In genomic region chr5:84215521-84215920, GRCh38 we compare ENCODE assay signal across 22 cellular contexts.
DNase-seq lines count a peak whose midpoint lies in the region; ATAC-seq, FAIRE-seq and TF ChIP-seq lines count a peak whose summit lies in the region.
"Had no signal": no experiment of that assay in that cellular context is flagged by ENCODE, and none has a peak within 500 bp of the region (broad histone marks: within the 10 kb centered on the region; RNA-seq: fewer than 3 reads in every experiment).

No MANE protein-coding gene starts in this region.

- no peaks in the 10 kb centered on the region for H4K20me1 ChIP-seq in keratinocyte (ENCODE audit: control insufficient read depth, extremely low read depth, insufficient read depth, low read length)
- H4K20me1 ChIP-seq: BLaER1 had no signal

- no peak for TF ChIP-seq POLR2A in breast epithelium (IDR thresholded peaks at IDR 0.05)
- no peak for TF ChIP-seq POLR2A in adrenal gland (IDR thresholded peaks at IDR 0.05)

- H3K27ac Mint-ChIP-seq in MCF 10A (ENCODE audit: low read depth, unreplicated experiment) = no peak overlapping the region
- H3K27ac Mint-ChIP-seq: CD4-positive, alpha-beta memory T cell; IgD-negative memory B cell had no signal

- no peaks in the 10 kb centered on the region for H3K9me3 ChIP-seq in breast epithelium
- no peaks in the 10 kb centered on the region for H3K9me3 ChIP-seq in keratinocyte (ENCODE audit: control insufficient read depth, low read depth, low read length)
- H3K9me3 ChIP-seq in adrenal gland (replicated peaks in 1 of 3) = no peaks in the 10 kb centered on the region
- H3K9me3 ChIP-seq: A549, BLaER1 had no signal

- H3K9ac ChIP-seq in keratinocyte (ENCODE audit: control insufficient read depth, extremely low read depth, insufficient read depth, low read length) = no peak overlapping the region
- H3K9ac ChIP-seq: BLaER1 had no signal

- intact Hi-C loops in MCF 10A (cut with micrococcal nuclease) (no loop called here), breast epithelium (cut with DNase I; ENCODE audit: low total_unique reads) (no loop called here), adrenal gland (cut with DNase I) (no loop called here)

- H3K4me1 Mint-ChIP-seq in MCF 10A (ENCODE audit: insufficient read depth, unreplicated experiment) = no peaks in the 10 kb centered on the region
- H3K4me1 Mint-ChIP-seq: CD14-positive monocyte; CD4-positive, alpha-beta memory T cell; H9; IgD-negative memory B cell had no signal

- DNase-seq in MCF 10A (ENCODE audit: unreplicated experiment) (peak; percentile 22), breast epithelium (ENCODE audit: low spot score in 2 of 2) (no peak), epithelial cell of esophagus (ENCODE audit: low read depth) (peak; percentile 91), keratinocyte (ENCODE audit: low read depth, low spot score) (peak; percentile 44), Ammon's horn (ENCODE audit: low spot score) (no peak), adrenal gland (no peak)
- DNase-seq: AML-193; Calu3; CD4-positive, alpha-beta memory T cell; DND-41; EL; H9 had no signal

- H3K79me2 ChIP-seq in keratinocyte (ENCODE audit: control insufficient read depth, insufficient read depth, low read length) = no peaks in the 10 kb centered on the region

- H3K4me3 Mint-ChIP-seq in MCF 10A (ENCODE audit: unreplicated experiment) = no peak overlapping the region
- H3K4me3 Mint-ChIP-seq: CD14-positive monocyte; CD4-positive, alpha-beta memory T cell; H9; IgD-negative memory B cell had no signal

- dilution Hi-C loops in keratinocyte (cut with MboI; ENCODE audit: extremely low pct_ligation_motif_present, low sequenced_read_pairs) = no loop called here

- peaks cover 19% of the 10 kb centered on the region for H3K27me3 Mint-ChIP-seq in MCF 10A (ENCODE audit: insufficient read depth, unreplicated experiment)
- H3K27me3 Mint-ChIP-seq: CD4-positive, alpha-beta memory T cell; IgD-negative memory B cell had no signal

- no peak for TF ChIP-seq CTCF in MCF 10A (IDR thresholded peaks at IDR 0.05; ENCODE audit: unreplicated experiment)
- TF ChIP-seq CTCF in breast epithelium (IDR thresholded peaks at IDR 0.05) = no peak
- no peak for TF ChIP-seq CTCF in epithelial cell of esophagus (IDR thresholded peaks at IDR 0.05; ENCODE audit: insufficient read depth, low read depth, low read length, missing control alignments)
- TF ChIP-seq CTCF in keratinocyte (optimal IDR thresholded peaks at IDR 0.05 in 1 of 3, IDR thresholded peaks at IDR 0.05 in 1 of 3, conservative IDR thresholded peaks at IDR 0.05 in 1 of 3; ENCODE audit: extremely low read depth in 1 of 3, insufficient read depth in 2 of 3, low read length in 3 of 3) = no peak
- no peak for TF ChIP-seq CTCF in adrenal gland (IDR thresholded peaks at IDR 0.05)

- H3K4me1 ChIP-seq in breast epithelium (no peaks in the 10 kb centered on the region), keratinocyte (ENCODE audit: control insufficient read depth, extremely low read depth, insufficient read depth, low read length) (peaks cover 9% of the 10 kb centered on the region), adrenal gland (replicated peaks in 1 of 2) (no peaks in the 10 kb centered on the region)
- H3K4me1 ChIP-seq: A549, BLaER1 had no signal

- ATAC-seq in GM18858 (IDR thresholded peaks at IDR 0.05; ENCODE audit: unreplicated experiment) (no peak), GM21723 (IDR thresholded peaks at IDR 0.05; ENCODE audit: unreplicated experiment) (no peak)
- ATAC-seq: A549, GM12878, HepG2 had no signal

- no TSS peak for BruUV-seq in MCF 10A (replicated peaks; lab: Mats Ljungman, UMichigan)

- POLR2A ChIA-PET in MCF 10A (lab: Yijun Ruan, JAX) = no interaction called here

- H3K9me1 ChIP-seq in keratinocyte (ENCODE audit: control insufficient read depth, extremely low read depth, insufficient read depth, low read length) = no peaks in the 10 kb centered on the region

- H3K9me3 Mint-ChIP-seq in MCF 10A (ENCODE audit: unreplicated experiment) = no peaks in the 10 kb centered on the region
- H3K9me3 Mint-ChIP-seq: H9 had no signal

- H2AFZ ChIP-seq in keratinocyte (ENCODE audit: control insufficient read depth, low read length) = no peak overlapping the region

- H3K4me3 ChIP-seq in breast epithelium (no peak overlapping the region), epithelial cell of esophagus (ENCODE audit: low read length) (no peak overlapping the region), keratinocyte (ENCODE audit: control insufficient read depth in 2 of 3, extremely low read depth in 1 of 3, insufficient read depth in 2 of 3, low read depth in 1 of 3, low read length in 3 of 3) (no peak overlapping the region), adrenal gland (no peak overlapping the region)
- H3K4me3 ChIP-seq: A549, BLaER1, GM12878 had no signal

- 83 to 93% (median 91%) methylated on average over 3 of the region's 3 CpGs for WGBS in adrenal gland, 4 donors

- CTCF ChIA-PET in MCF 10A (lab: Yijun Ruan, JAX) = no interaction called here

- H3K4me2 ChIP-seq in keratinocyte (ENCODE audit: control insufficient read depth, extremely low read depth, insufficient read depth, low read depth, low read length) = peak overlapping the region; percentile 35
- H3K4me2 ChIP-seq: A549, BLaER1 had no signal

- FAIRE-seq in keratinocyte (lab: Jason Lieb, UNC) = peak; percentile 88
- FAIRE-seq: A549, GM12878, H1, HepG2 had no signal

- H3K36me3 Mint-ChIP-seq in MCF 10A (ENCODE audit: insufficient read depth, unreplicated experiment) = no peaks in the 10 kb centered on the region
- H3K36me3 Mint-ChIP-seq: CD14-positive monocyte; CD4-positive, alpha-beta memory T cell; IgD-negative memory B cell had no signal

- H3K27ac ChIP-seq in breast epithelium (no peak overlapping the region), keratinocyte (ENCODE audit: control insufficient read depth, insufficient read depth, low read length) (no peak overlapping the region), adrenal gland (no peak overlapping the region)
- H3K27ac ChIP-seq: 22Rv1, A549, BLaER1 had no signal

- no peaks in the 10 kb centered on the region for H3K36me3 ChIP-seq in breast epithelium
- no peaks in the 10 kb centered on the region for H3K36me3 ChIP-seq in keratinocyte (ENCODE audit: control insufficient read depth in 2 of 2, extremely low read depth in 1 of 2, insufficient read depth in 2 of 2, low read length in 2 of 2)
- H3K36me3 ChIP-seq in adrenal gland (replicated peaks in 1 of 2) = no peaks in the 10 kb centered on the region
- H3K36me3 ChIP-seq: BLaER1 had no signal

- H3K27me3 ChIP-seq in breast epithelium (no peaks in the 10 kb centered on the region), keratinocyte (ENCODE audit: control insufficient read depth, extremely low read depth, insufficient read depth, low read length) (no peaks in the 10 kb centered on the region), adrenal gland (no peaks in the 10 kb centered on the region)
- H3K27me3 ChIP-seq: BLaER1 had no signal

Comparison
In these comparisons a context has a peak if more than half of its experiments do, and no peak if none do; other contexts are left out.
1. DNase-seq: peak in MCF 10A (single experiment), epithelial cell of esophagus (single experiment) and keratinocyte (single experiment); none in breast epithelium (0 of 2), Ammon's horn (single experiment) and adrenal gland (0 of 7).